Comparison of ENCODE assay signal across 15 cellular contexts in the genomic region with DNA sequence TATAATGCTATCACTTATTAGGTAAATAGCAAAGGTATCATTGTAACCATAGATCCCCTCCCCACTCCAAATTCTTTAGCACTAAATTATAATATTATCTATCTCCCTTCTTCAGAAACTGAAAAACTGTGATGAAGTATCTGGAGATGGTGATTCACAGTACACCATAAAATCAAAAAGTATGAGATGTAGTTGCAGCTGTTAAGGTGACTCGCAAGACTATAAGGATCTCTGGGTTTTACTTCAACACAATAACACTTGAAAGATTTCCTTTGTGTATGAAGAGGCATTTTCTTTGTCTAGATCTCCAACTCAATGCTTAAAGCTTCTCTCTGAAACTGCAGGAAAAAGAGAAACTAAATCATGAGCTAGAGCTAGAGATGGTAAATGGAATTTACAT. TPM values are rescaled to one million over a fixed set of nuclear protein-coding genes. Genes with fewer than 3 reads are reported as not detected.
DNase-seq lines count a peak whose midpoint lies in the region; ATAC-seq and TF ChIP-seq lines count a peak whose summit lies in the region.
"Had no signal": no experiment of that assay in that cellular context is flagged by ENCODE, and none has a peak within 500 bp of the region (broad histone marks: within the 10 kb centered on the region; RNA-seq: fewer than 3 reads in every experiment).

No MANE protein-coding gene starts in this region.

- peak; percentile 5 for DNase-seq in A172 (ENCODE audit: low spot score)
- no peak for DNase-seq in AG04450 (ENCODE audit: low read depth, low spot score)
- DNase-seq in PC-3 = peak; percentile 39
- DNase-seq in fibroblast of mammary gland (ENCODE audit: low read depth) = peak; percentile 56
- no peak for DNase-seq in NCI-H2029 (lab: John Stamatoyannopoulos, UW)
- no peak for DNase-seq in DMS153 treated with DMSO at 0.1 percent for 48 hours (lab: John Stamatoyannopoulos, UW; ENCODE audit: unreplicated experiment)
- DNase-seq: activated CD4-positive, alpha-beta T cell treated with anti-CD3 and anti-CD28 coated beads, Interleukin-2, amount 50 U/mL, for 48 hours; aorta; BE2C; Calu3; effector memory CD8-positive, alpha-beta T cell; gastrocnemius medialis; GDM1; left ventricle myocardium inferior had no signal

- BruUV-seq in PC-3 (replicated peaks; lab: Mats Ljungman, UMichigan) = no TSS peak

- intact Hi-C loops in PC-3 (cut with micrococcal nuclease) = loop anchor here (5.0 kb wide), 1 partner anchor 88 kb away; no protein-coding TSS in a partner anchor

- H2AFZ ChIP-seq in PC-3 (ENCODE audit: low read length) = no peak overlapping the region

- H3K36me3 ChIP-seq in PC-3 (ENCODE audit: low read depth, low read length) = no peaks in the 10 kb centered on the region
- H3K36me3 ChIP-seq: BE2C, gastrocnemius medialis, left ventricle myocardium inferior had no signal

- TF ChIP-seq CTCF in AG04450 (IDR thresholded peaks at IDR 0.05; ENCODE audit: low read depth, low read length) (no peak), PC-3 (conservative IDR thresholded peaks at IDR 0.05; ENCODE audit: low read depth, low read length) (no peak), fibroblast of mammary gland (conservative IDR thresholded peaks at IDR 0.05; ENCODE audit: control insufficient read depth, insufficient read depth, low read depth, low read length) (no peak)

- H3K9me2 ChIP-seq in PC-3 (replicated peaks; ENCODE audit: low read length) = no peaks in the 10 kb centered on the region

- ATAC-seq in PC-3 (peak; percentile 52), GM18870 (IDR thresholded peaks at IDR 0.05; ENCODE audit: unreplicated experiment) (no peak)
- ATAC-seq: effector memory CD8-positive, alpha-beta T cell; gastrocnemius medialis had no signal

- no peaks in the 10 kb centered on the region for H3K9me3 ChIP-seq in AG04450 (ENCODE audit: control insufficient read depth, insufficient read depth, low read length)
- H3K9me3 ChIP-seq in PC-3 (ENCODE audit: low read length) = no peaks in the 10 kb centered on the region
- H3K9me3 ChIP-seq: BE2C, gastrocnemius medialis, left ventricle myocardium inferior had no signal

- H4K20me1 ChIP-seq in PC-3 (ENCODE audit: low read length) = no peaks in the 10 kb centered on the region

- H3K27ac ChIP-seq in AG04450 (ENCODE audit: low read depth, low read length) (peak overlapping the region; percentile 40), PC-3 (ENCODE audit: low read length) (no peak overlapping the region)
- H3K27ac ChIP-seq: gastrocnemius medialis, left ventricle myocardium inferior had no signal

- H3K4me1 ChIP-seq in PC-3 (ENCODE audit: insufficient read depth, low read length) = peaks cover 28% of the 10 kb centered on the region
- H3K4me1 ChIP-seq: BE2C, gastrocnemius medialis, left ventricle myocardium inferior had no signal

- H3K4me3 ChIP-seq in AG04450 (ENCODE audit: low read depth, low read length) = no peak overlapping the region
- no peak overlapping the region for H3K4me3 ChIP-seq in PC-3 (ENCODE audit: low read length)
- H3K4me3 ChIP-seq in fibroblast of mammary gland (ENCODE audit: control insufficient read depth, low read depth, low read length) = no peak overlapping the region
- H3K4me3 ChIP-seq: gastrocnemius medialis, left ventricle myocardium inferior had no signal

- POLR2A ChIA-PET in AG04450 (lab: Yijun Ruan, JAX) = no interaction called here
- POLR2A ChIA-PET in PC-3 (lab: Charles Lee; ENCODE audit: unreplicated experiment) = interaction anchor here (0.7 kb wide), 1 partner anchor 48 kb away, joined by 4 read pairs; no protein-coding TSS in a partner anchor

- H3K4me2 ChIP-seq in PC-3 (ENCODE audit: low read length) = no peak overlapping the region

- H3K9ac ChIP-seq in PC-3 (ENCODE audit: low read length) = no peak overlapping the region

- CTCF ChIA-PET in AG04450 (lab: Charles Lee) (no interaction called here), PC-3 (lab: Charles Lee) (no interaction called here)

- no peaks in the 10 kb centered on the region for H3K79me2 ChIP-seq in PC-3 (ENCODE audit: low read length)

- H3K27me3 ChIP-seq in AG04450 (ENCODE audit: control insufficient read depth, insufficient read depth, low read length) = no peaks in the 10 kb centered on the region
- H3K27me3 ChIP-seq in PC-3 (ENCODE audit: low read length) = no peaks in the 10 kb centered on the region
- H3K27me3 ChIP-seq: BE2C, gastrocnemius medialis had no signal

- H3F3A ChIP-seq in PC-3 (ENCODE audit: low read length, unreplicated experiment) = no peaks in the 10 kb centered on the region

RNA-seq across cellular contexts. Expression of a gene that starts 46.9 kb away (rescaled TPM):
- total RNA-seq in A172 (2014; rRNA removed; shearing (Covaris generic)) = 61.0 and 70.2 TPM in 2 replicates
- polyA plus RNA-seq in AG04450 (2011; rRNA removed) = 62.6 and 84.0 TPM in 2 replicates
- polyA minus RNA-seq in AG04450 (2011; rRNA and poly(A)+ RNA removed) = 34.7 and 45.0 TPM in 2 replicates
- total RNA-seq in PC-3 (2014; rRNA removed) = 46.0 and 54.0 TPM in 2 replicates

Comparison
In these comparisons a context has a peak if more than half of its experiments do, and no peak if none do; other contexts are left out.
1. DNase-seq: peak in A172 (single experiment), PC-3 (single experiment) and fibroblast of mammary gland (single experiment); none in AG04450 (single experiment), NCI-H2029 (single experiment) and DMS153 treated with DMSO at 0.1 percent for 48 hours (single experiment).